Comparison of ENCODE assay signal across 8 cellular contexts in the genomic region with DNA sequence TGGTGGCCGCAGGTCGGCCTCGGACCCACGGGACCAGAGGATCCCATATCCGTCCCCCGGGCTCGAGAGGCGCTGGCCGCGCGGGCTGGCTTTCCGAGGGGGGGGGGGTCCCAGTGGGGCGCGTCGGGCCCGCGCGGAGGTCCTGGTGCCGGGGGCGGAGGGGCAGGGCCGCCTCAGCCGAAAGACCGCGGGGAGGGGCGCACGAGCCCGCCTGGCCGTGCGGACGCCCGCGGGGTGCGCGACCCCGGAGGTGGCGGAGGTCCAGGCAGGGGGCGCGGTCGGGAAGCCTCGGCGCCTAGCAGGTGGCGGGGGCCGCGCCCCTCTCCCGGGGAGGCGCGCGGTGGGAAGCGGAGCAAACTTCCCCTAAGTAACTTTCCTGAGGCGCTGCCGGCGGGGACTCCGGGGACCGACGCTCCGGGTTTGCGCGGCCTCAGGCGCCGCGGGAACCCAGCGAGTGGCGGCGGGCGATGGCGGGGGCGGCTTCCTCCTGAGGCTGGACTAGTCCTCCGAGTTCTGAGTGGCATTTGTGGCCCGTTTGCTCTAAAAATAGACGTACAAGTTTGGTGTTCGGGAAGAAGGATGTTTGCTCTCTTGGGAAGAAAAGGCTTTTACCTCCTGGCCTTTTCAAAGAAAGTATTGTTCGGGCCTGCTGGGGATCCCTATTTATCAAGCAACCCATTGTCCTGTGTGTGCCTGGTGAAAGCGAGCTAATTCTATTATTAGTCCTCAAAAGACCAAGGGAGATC. TPM values are rescaled to one million over a fixed set of nuclear protein-coding genes. Genes with fewer than 3 reads are reported as not detected.
DNase-seq lines count a peak whose midpoint lies in the region; TF ChIP-seq lines count a peak whose summit lies in the region.

No MANE protein-coding gene starts in this region.

- H3K9ac ChIP-seq in GM23248 (peak overlapping the region; percentile 78), fibroblast of lung (ENCODE audit: insufficient read depth, low read length) (peak overlapping the region; percentile 75), muscle layer of colon (ENCODE audit: low read length) (peak overlapping the region; percentile 45)

- H3K79me2 ChIP-seq in GM23248 (ENCODE audit: insufficient read depth): peaks cover 45% of the 10 kb centered on the region
- H3K79me2 ChIP-seq in fibroblast of lung (ENCODE audit: control insufficient read depth, insufficient read depth, low read length): peaks cover 46% of the 10 kb centered on the region

- H3K9me3 ChIP-seq in GM23248 (ENCODE audit: low read depth) (no peaks in the 10 kb centered on the region), MG63 (no peaks in the 10 kb centered on the region; the same call in 1 of the 2 replicates), fibroblast of lung (ENCODE audit: control insufficient read depth, insufficient read depth, low read depth, low read length) (no peaks in the 10 kb centered on the region), muscle layer of colon (ENCODE audit: low read length) (no peaks in the 10 kb centered on the region)

- H4K20me1 ChIP-seq in GM23248 (ENCODE audit: insufficient read depth) (no peaks in the 10 kb centered on the region), fibroblast of lung (ENCODE audit: control insufficient read depth, extremely low read depth, insufficient read depth, low read length) (no peaks in the 10 kb centered on the region)

- H3K36me3 ChIP-seq in GM23248 (ENCODE audit: low read depth) (no peaks in the 10 kb centered on the region), MG63 (peaks cover 1% of the 10 kb centered on the region), fibroblast of lung (ENCODE audit: control insufficient read depth, insufficient read depth, low read length) (no peaks in the 10 kb centered on the region), muscle layer of colon (ENCODE audit: insufficient read depth, low read length) (no peaks in the 10 kb centered on the region)

- peaks cover 11% of the 10 kb centered on the region; the same call in 1 of the 2 replicates for H3K4me1 ChIP-seq in GM23248 (ENCODE audit: insufficient read depth)
- H3K4me1 ChIP-seq in fibroblast of lung (ENCODE audit: control insufficient read depth, extremely low read depth, insufficient read depth, low read length): peaks cover 9% of the 10 kb centered on the region
- peaks cover 19% of the 10 kb centered on the region for H3K4me1 ChIP-seq in muscle layer of colon (ENCODE audit: insufficient read depth, low read length)

- in situ Hi-C loops in GM23248 (cut with MboI): no loop called here

- H3K9me2 ChIP-seq in GM23248 (ENCODE audit: insufficient read depth): no peaks in the 10 kb centered on the region

- H3K4me3 ChIP-seq in GM23248 (peak overlapping the region; percentile 78), MG63 (peak overlapping the region; percentile 74), fibroblast of lung (replicated peaks in 1 of 4; ENCODE audit: control extremely low read depth in 1 of 4, insufficient read depth in 1 of 4, low read depth in 3 of 4, low read length in 4 of 4) (peak overlapping the region; percentile 51 to 90 (median 74)), muscle layer of colon (ENCODE audit: low read depth in 1 of 2, low read length in 2 of 2) (peak overlapping the region; percentile 63 to 72)

- WGBS in GM23248 (ENCODE audit: low coverage in 1 of 2, low lambda C conversion rate in 2 of 2, missing lambda C conversion rate in 2 of 2), 2 experiments: 0 to 1% methylated on average over 39 to 63 of the region's 73 CpGs

- no peak for TF ChIP-seq CTCF in fibroblast of lung (conservative IDR thresholded peaks at IDR 0.05 in 1 of 2, IDR thresholded peaks at IDR 0.05 in 1 of 2; ENCODE audit: low read depth in 1 of 2, low read length in 2 of 2)

- H3K4me2 ChIP-seq in GM23248 (ENCODE audit: unreplicated experiment) (peak overlapping the region; percentile 99), fibroblast of lung (ENCODE audit: extremely low read depth, insufficient read depth, low read length) (peak overlapping the region; percentile 91)

- DNase-seq in EH (ENCODE audit: low read depth): peak; percentile 55
- DNase-seq in GM23248: peak; percentile 78
- peak; percentile 73 for DNase-seq in MG63
- DNase-seq in activated CD4-positive, alpha-beta T cell treated with anti-CD3 and anti-CD28 coated beads, Interleukin-2, amount 50 U/mL, for 48 hours: peak; percentile 15 to 19
- peak; percentile 18 to 49 for DNase-seq in fibroblast of lung (ENCODE audit: low read depth in 2 of 2)
- peak; percentile 44 for DNase-seq in ureter (ENCODE audit: low spot score)
- no peak for DNase-seq in activated gamma-delta T cell (lab: John Stamatoyannopoulos, UW)

- H3K27ac ChIP-seq in GM23248: peak overlapping the region; percentile 63
- H3K27ac ChIP-seq in fibroblast of lung (ENCODE audit: insufficient read depth, low read length): peak overlapping the region; percentile 76
- H3K27ac ChIP-seq in muscle layer of colon (ENCODE audit: low read depth, low read length): peak overlapping the region; percentile 79

- H3K27me3 ChIP-seq in GM23248 (replicated peaks; ENCODE audit: insufficient read depth): no peaks in the 10 kb centered on the region
- H3K27me3 ChIP-seq in MG63: no peaks in the 10 kb centered on the region
- no peaks in the 10 kb centered on the region for H3K27me3 ChIP-seq in fibroblast of lung (ENCODE audit: control insufficient read depth, insufficient read depth, low read length)
- no peaks in the 10 kb centered on the region for H3K27me3 ChIP-seq in muscle layer of colon (ENCODE audit: control insufficient read depth in 1 of 2, insufficient read depth in 2 of 2, low read length in 2 of 2)

- peaks cover 14% of the 10 kb centered on the region for H3F3A ChIP-seq in GM23248 (ENCODE audit: insufficient read depth)

- H2AFZ ChIP-seq in GM23248 (peak overlapping the region; percentile 90), fibroblast of lung (ENCODE audit: low read length) (peak overlapping the region; percentile 31)

RNA-seq across cellular contexts. Expression of a gene that starts 26.4 kb away (rescaled TPM):
- 30.5 and 33.8 TPM in 2 replicates for total RNA-seq in GM23248 (2014; rRNA removed; shearing (Covaris generic))
- 11.4 and 12.5 TPM in 2 replicates for polyA plus RNA-seq in GM23248 (2016; fragmentation: Nextera tagmentation; extraction: Ambion mirVana)
- total RNA-seq in MG63 (2014; rRNA removed; shearing (Covaris generic); ENCODE audit: low replicate concordance): 26.8 and 31.4 TPM in 2 replicates
- 27.5 and 47.4 TPM in 2 replicates for total RNA-seq in fibroblast of lung
- 29.9 and 51.7 TPM in 2 replicates for polyA plus RNA-seq in fibroblast of lung
- 17.3 and 30.6 TPM in 2 replicates for polyA plus RNA-seq in fibroblast of lung (2012)
- polyA minus RNA-seq in fibroblast of lung (ENCODE audit: low replicate concordance): 49.0 and 68.1 TPM in 2 replicates
- total RNA-seq in ureter: 42.5 TPM
